Comparison of ENCODE assay signal across 8 cellular contexts in the genomic region with DNA sequence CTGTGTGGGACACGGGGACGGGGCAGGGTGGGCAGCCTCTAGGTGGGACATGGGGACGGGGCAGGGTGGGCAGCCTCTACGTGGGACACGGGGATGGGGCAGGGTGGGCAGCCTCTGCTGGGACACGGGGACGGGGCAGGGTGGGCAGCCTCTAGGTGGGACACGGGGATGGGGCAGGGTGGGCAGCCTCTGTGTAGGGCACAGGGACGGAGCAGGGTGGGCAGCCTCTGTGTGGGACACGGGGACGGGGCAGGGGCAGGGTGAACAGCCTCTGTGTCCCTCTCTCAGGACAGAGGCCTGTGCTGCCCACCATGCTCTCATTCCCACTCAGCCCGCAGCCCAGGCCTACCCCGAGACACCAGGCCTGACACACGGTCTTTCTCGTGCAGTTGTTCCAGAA.
"Had no signal": no experiment of that assay in that cellular context is flagged by ENCODE, and none has a peak within 500 bp of the region (broad histone marks: within the 10 kb centered on the region; RNA-seq: fewer than 3 reads in every experiment).

No MANE protein-coding gene starts in this region.

- H3K9ac ChIP-seq: KMS-11 had no signal

- FAIRE-seq: H1, H54, HTR-8/SVneo had no signal

- H3K4me3 ChIP-seq: GM23338 had no signal

- H3K4me2 ChIP-seq: GM23338, KMS-11 had no signal

- ATAC-seq: GM23338 had no signal

- H3K27ac ChIP-seq: KMS-11 had no signal

- DNase-seq: H9, HCEC 1CT, KBM-7 had no signal
